Comparison of ENCODE assay signal across 17 cellular contexts in the genomic region with DNA sequence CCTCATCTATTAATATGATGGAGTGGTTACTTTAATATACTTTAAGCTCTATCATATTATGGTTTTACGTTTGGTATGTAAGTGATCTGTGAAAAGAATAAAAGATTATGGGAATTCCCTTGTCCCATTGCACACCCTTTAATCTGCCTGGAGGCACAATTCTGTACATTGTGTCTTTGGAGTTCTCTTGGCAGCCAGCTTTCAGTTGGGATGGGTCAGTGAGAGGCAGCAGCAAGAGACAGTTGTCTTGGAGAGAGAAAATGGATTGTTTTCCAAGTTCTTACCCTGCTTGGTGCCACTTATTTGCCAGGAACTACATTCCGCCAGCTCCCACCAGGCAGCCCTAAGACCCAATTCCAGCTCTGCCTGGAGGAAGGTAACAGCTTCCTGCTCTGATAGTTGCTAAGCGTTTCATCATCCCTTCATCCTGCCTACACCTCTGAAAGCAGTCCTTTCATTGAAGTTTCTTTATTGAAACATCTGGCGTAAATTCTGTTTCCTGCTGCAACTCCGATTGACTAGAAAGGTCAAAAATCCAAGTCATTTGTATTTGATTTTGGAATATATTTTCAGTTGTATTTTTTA.
"Had no signal": no experiment of that assay in that cellular context is flagged by ENCODE, and none has a peak within 500 bp of the region (broad histone marks: within the 10 kb centered on the region; RNA-seq: fewer than 3 reads in every experiment).

No MANE protein-coding gene starts in this region.

- H3K4me1 ChIP-seq: esophagus squamous epithelium, psoas muscle, right lobe of liver had no signal

- H3K4me1 Mint-ChIP-seq: mesothelial cell of epicardium, nephron progenitor cell, T-helper 17 cell had no signal

- ATAC-seq: activated CD8-positive, alpha-beta T cell treated with anti-CD3 and anti-CD28 coated beads for 36 hours; activated T-cell treated with anti-CD3 and anti-CD28 coated beads, Interleukin-2, amount 50 U/mL, for 72 hours; psoas muscle; right lobe of liver; stimulated activated naive CD8-positive, alpha-beta T cell treated with anti-CD3 and anti-CD28 coated beads, Interleukin-15, Interleukin-2, amounts not matched to agents 100 U/mL and 50 U/mL, for 24 hours; T-helper 17 cell had no signal

- H3K9me3 Mint-ChIP-seq: activated CD8-positive, alpha-beta T cell treated with anti-CD3 and anti-CD28 coated beads for 36 hours; mesothelial cell of epicardium; nephron progenitor cell had no signal

- H3K4me3 ChIP-seq: esophagus squamous epithelium, psoas muscle, right lobe of liver had no signal

- H3K27me3 Mint-ChIP-seq: activated CD8-positive, alpha-beta T cell treated with anti-CD3 and anti-CD28 coated beads for 36 hours; activated naive CD8-positive, alpha-beta T cell; T-helper 17 cell had no signal

- DNase-seq: activated CD4-positive, alpha-beta T cell treated with anti-CD3 and anti-CD28 coated beads for 48 hours; activated CD8-positive, alpha-beta T cell treated with anti-CD3 and anti-CD28 coated beads for 36 hours; activated gamma-delta T cell; activated T-cell treated with anti-CD3 and anti-CD28 coated beads, Interleukin-2, amount 50 U/mL, for 72 hours; amniotic stem cell; brain microvascular endothelial cell; esophagus squamous epithelium; hippocampal formation; nephron progenitor cell; psoas muscle; right lobe of liver; stimulated activated naive CD8-positive, alpha-beta T cell treated with anti-CD3 and anti-CD28 coated beads, Interleukin-15, Interleukin-2, amounts not matched to agents 100 U/mL and 50 U/mL, for 24 hours; T-helper 17 cell; trophoblast cell; WERI-Rb-1 had no signal

- H3K4me3 Mint-ChIP-seq: activated CD8-positive, alpha-beta T cell treated with anti-CD3 and anti-CD28 coated beads for 36 hours; activated naive CD8-positive, alpha-beta T cell; activated T-cell treated with anti-CD3 and anti-CD28 coated beads, Interleukin-2, amount 50 U/mL, for 72 hours; mesothelial cell of epicardium; nephron progenitor cell; T-helper 17 cell had no signal

- H3K36me3 ChIP-seq: brain microvascular endothelial cell, esophagus squamous epithelium, right lobe of liver, WERI-Rb-1 had no signal

- H3K27me3 ChIP-seq: brain microvascular endothelial cell, esophagus squamous epithelium, right lobe of liver had no signal

- H3K27ac Mint-ChIP-seq: activated CD8-positive, alpha-beta T cell treated with anti-CD3 and anti-CD28 coated beads for 36 hours; activated naive CD8-positive, alpha-beta T cell; activated T-cell treated with anti-CD3 and anti-CD28 coated beads, Interleukin-2, amount 50 U/mL, for 72 hours; mesothelial cell of epicardium; nephron progenitor cell; T-helper 17 cell had no signal

- H3K36me3 Mint-ChIP-seq: activated naive CD8-positive, alpha-beta T cell; mesothelial cell of epicardium had no signal

- H3K27ac ChIP-seq: brain microvascular endothelial cell, esophagus squamous epithelium, psoas muscle, right lobe of liver, WERI-Rb-1 had no signal

- H3K9me3 ChIP-seq: esophagus squamous epithelium, psoas muscle, right lobe of liver had no signal
